1 cellular context compared by ENCODE assay signal in genomic region chr20:46007671-46008070, GRCh38.
TF ChIP-seq lines count a peak whose summit lies in the region.

No MANE protein-coding gene starts in this region.

TF ChIP-seq in WTC11, 78 proteins besides CTCF, POLR2A, EP300 and RAD21:
- TF ChIP-seq ZNF121 (CRISPR knock-in tag; IDR thresholded peaks at IDR 0.05) (peak; percentile 95), ETV6 (CRISPR knock-in tag; IDR thresholded peaks at IDR 0.05) (no peak), ARID4B (CRISPR knock-in tag; IDR thresholded peaks at IDR 0.05; ENCODE audit: borderline replicate concordance) (no peak), PRRX2 (CRISPR knock-in tag; IDR thresholded peaks at IDR 0.05) (no peak), ZNF219 (CRISPR knock-in tag; IDR thresholded peaks at IDR 0.05; ENCODE audit: borderline replicate concordance) (no peak), E2F5 (CRISPR knock-in tag; IDR thresholded peaks at IDR 0.05) (no peak)
- TF ChIP-seq, protein P1, sequence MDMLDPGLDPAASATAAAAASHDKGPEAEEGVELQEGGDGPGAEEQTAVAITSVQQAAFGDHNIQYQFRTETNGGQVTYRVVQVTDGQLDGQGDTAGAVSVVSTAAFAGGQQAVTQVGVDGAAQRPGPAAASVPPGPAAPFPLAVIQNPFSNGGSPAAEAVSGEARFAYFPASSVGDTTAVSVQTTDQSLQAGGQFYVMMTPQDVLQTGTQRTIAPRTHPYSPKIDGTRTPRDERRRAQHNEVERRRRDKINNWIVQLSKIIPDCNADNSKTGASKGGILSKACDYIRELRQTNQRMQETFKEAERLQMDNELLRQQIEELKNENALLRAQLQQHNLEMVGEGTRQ (CRISPR knock-in tag; IDR thresholded peaks at IDR 0.05), result no peak
- TF ChIP-seq, protein P2, sequence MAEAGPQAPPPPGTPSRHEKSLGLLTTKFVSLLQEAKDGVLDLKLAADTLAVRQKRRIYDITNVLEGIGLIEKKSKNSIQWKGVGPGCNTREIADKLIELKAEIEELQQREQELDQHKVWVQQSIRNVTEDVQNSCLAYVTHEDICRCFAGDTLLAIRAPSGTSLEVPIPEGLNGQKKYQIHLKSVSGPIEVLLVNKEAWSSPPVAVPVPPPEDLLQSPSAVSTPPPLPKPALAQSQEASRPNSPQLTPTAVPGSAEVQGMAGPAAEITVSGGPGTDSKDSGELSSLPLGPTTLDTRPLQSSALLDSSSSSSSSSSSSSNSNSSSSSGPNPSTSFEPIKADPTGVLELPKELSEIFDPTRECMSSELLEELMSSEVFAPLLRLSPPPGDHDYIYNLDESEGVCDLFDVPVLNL (CRISPR knock-in tag; IDR thresholded peaks at IDR 0.05; ENCODE audit: borderline replicate concordance, low read depth), result no peak
